Comparison of ENCODE assay signal across 8 cellular contexts in the genomic region with DNA sequence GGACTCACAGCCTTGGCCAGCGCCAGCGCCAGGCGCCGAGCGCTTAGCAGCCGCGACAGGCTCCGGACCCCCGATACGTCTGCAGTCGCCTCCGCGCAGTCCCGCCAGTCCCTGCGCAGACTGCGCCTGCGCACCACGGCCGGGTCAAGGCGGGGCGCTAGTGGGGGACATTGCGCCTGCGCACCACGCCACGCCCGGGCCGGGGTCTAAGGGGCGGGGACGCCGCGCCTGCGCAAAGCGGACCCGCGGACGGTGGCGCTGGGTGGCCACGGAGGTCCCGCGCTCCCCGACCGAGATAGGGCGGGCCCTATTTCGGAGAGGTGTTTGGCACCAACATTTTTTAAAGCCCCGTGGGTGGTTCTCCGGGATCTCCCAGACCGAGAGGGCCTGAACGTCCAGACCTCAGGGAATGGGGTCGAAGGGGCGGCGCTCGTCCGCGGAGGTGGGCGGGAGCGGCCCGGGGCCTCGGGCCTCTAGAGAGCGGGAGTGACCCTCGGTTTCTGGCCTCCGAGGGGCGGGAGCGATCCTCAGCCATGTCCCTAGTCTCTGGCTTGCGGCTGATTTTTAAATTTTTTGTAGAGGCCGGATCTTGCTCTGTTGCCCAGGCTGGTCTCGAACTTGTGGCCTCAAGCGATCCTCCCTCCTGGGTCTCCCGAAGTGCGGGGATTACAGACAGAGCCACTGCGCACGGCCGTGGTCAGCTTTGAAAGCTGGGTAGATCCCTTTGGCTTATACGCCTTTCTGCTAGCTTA.
DNase-seq lines count a peak whose midpoint lies in the region; ATAC-seq and TF ChIP-seq lines count a peak whose summit lies in the region.
"Not testable (repeated sequence)": the region's sequence is repeated elsewhere in the genome, so short reads cannot be mapped to it uniquely, and the experiment has no call there.

No MANE protein-coding gene starts in this region.

- not testable (repeated sequence) for H3K4ac ChIP-seq in mesendoderm (ENCODE audit: low read depth, low read length)

- DNase-seq in AG08395 (ENCODE audit: low spot score) = peak; percentile 44
- peak; percentile 74 for DNase-seq in RPMI7951 (ENCODE audit: low read depth)
- DNase-seq in activated T-helper 9 cell treated with anti-CD3 and anti-CD28 coated beads, Interleukin-2, amount 50 U/mL, for 16 hours (ENCODE audit: low read depth) = peak; percentile 86
- DNase-seq in esophagus muscularis mucosa (ENCODE audit: extremely low spot score) = not testable (repeated sequence)
- DNase-seq in mesendoderm = peak; percentile 89
- peak; percentile 89 to 93 for DNase-seq in stimulated activated CD4-positive, alpha-beta T cell treated with anti-CD3 and anti-CD28 coated beads, Interleukin-2, amount 100 ng/mL, for 24 hours

- 15% methylated on average over 10 of the region's 73 CpGs for WGBS in esophagus muscularis mucosa
- no CpG with 5 or more reads among the region's 73 CpGs for WGBS in mesendoderm (ENCODE audit: extremely low coverage, insufficient coverage, low lambda C conversion rate)

- H3K79me2 ChIP-seq in mesendoderm (ENCODE audit: control insufficient read depth, insufficient read depth, low read length) = not testable (repeated sequence)

- not testable (repeated sequence) for TF ChIP-seq EP300 in esophagus muscularis mucosa (IDR thresholded peaks at IDR 0.05)

- not testable (repeated sequence) for H2BK5ac ChIP-seq in mesendoderm (ENCODE audit: low read length)

- H2BK15ac ChIP-seq in mesendoderm (replicated peaks; ENCODE audit: low read depth) = not testable (repeated sequence)

- peak overlapping the region; percentile 75 to 80 (median 76) for H3K4me3 ChIP-seq in esophagus muscularis mucosa
- H3K4me3 ChIP-seq in mesendoderm (ENCODE audit: low read length) = not testable (repeated sequence)

- H3K9me3 ChIP-seq in esophagus muscularis mucosa = not testable (repeated sequence)

- TF ChIP-seq POLR2A in esophagus muscularis mucosa (IDR thresholded peaks at IDR 0.05; ENCODE audit: low read depth) = peak; percentile 54

- not testable (repeated sequence) for H2AK5ac ChIP-seq in mesendoderm (ENCODE audit: low read length)

- H3K18ac ChIP-seq in mesendoderm (ENCODE audit: low read length) = peak overlapping the region; percentile 26

- not testable (repeated sequence) for H3K27me3 ChIP-seq in esophagus muscularis mucosa; mesendoderm (ENCODE audit: insufficient read depth, low read length, poor library complexity)

- H3K79me1 ChIP-seq in mesendoderm (ENCODE audit: low read length) = not testable (repeated sequence)

- peaks cover 0 to 16% (median 13%) of the 10 kb centered on the region in 4 donors for H3K4me1 ChIP-seq in esophagus muscularis mucosa
- H3K4me1 ChIP-seq in mesendoderm (ENCODE audit: control insufficient read depth, low read depth, low read length) = not testable (repeated sequence)

- peak overlapping the region; percentile 80 to 90 (median 87) for H3K27ac ChIP-seq in esophagus muscularis mucosa (replicated peaks in 1 of 4)
- H3K27ac ChIP-seq in mesendoderm (ENCODE audit: low read depth, low read length) = not testable (repeated sequence)

- peak overlapping the region; percentile 90 for H3K56ac ChIP-seq in mesendoderm (ENCODE audit: low read length)

- H3K9ac ChIP-seq in mesendoderm (ENCODE audit: low read length) = peak overlapping the region; percentile 72

- not testable (repeated sequence) for H3K23ac ChIP-seq in mesendoderm (ENCODE audit: low read length)

- peak overlapping the region; percentile 70 for H4K8ac ChIP-seq in mesendoderm (ENCODE audit: low read depth, low read length)

- intact Hi-C loops in esophagus muscularis mucosa (cut with DNase I) = not testable (repeated sequence)

- not testable (repeated sequence) for H3K4me2 ChIP-seq in mesendoderm (ENCODE audit: low read length)

- H4K5ac ChIP-seq in mesendoderm (ENCODE audit: low read length) = not testable (repeated sequence)

- not testable (repeated sequence) for H2BK120ac ChIP-seq in mesendoderm (ENCODE audit: low read depth, low read length)

- ATAC-seq in GM19035 (IDR thresholded peaks at IDR 0.05; ENCODE audit: unreplicated experiment) = peak; percentile 73
- ATAC-seq in HG03039 (IDR thresholded peaks at IDR 0.05; ENCODE audit: unreplicated experiment) = peak; percentile 85

- not testable (repeated sequence) for H3K36me3 ChIP-seq in esophagus muscularis mucosa; mesendoderm (ENCODE audit: control insufficient read depth, insufficient read depth, low read length)

- TF ChIP-seq CTCF in esophagus muscularis mucosa (IDR thresholded peaks at IDR 0.05) = peak in 1 of 3 experiments; percentile 18
